In the genomic region with DNA sequence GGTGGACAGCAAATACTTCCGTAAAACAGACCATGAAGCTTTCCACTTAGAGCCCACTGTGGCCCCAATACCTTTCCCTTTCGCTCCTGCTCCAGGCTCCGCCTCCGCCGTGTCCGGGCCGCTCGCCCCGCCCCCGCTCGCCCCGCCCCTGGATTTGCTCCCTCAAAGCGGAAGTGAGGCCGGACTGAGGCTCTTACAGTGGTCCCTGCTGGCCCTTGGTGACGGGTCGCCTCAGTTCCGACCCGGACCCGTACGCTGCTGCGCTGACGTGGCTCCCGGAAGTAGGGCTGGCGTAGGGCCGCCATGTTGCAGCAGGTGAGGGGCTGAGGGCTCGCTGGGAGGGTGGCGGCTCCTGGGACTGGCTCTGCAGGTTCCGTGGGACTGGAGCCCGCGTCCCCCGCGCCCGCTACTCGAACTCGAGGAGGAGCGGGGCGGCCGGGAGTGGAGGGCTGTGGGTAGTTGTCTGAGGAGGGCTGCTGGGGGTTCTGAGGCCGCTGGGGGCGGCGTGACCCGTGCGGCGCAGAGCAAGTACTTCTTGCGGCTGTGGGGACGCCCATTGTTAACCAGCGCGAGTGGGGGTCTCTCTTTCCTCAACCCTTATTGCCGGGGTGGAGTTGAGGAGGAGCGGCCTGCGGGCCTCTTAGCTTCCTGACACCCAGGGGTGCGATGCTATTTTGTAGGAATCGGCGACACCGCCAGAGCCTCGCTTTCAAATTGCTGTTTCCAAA, we compare ENCODE assay signal across 1 cellular context.
A peak's percentile ranks its signal among the peaks of the same experiment; 100 is the strongest.
TF ChIP-seq lines count a peak whose summit lies in the region.
"Not testable (repeated sequence)": the region's sequence is repeated elsewhere in the genome, so short reads cannot be mapped to it uniquely, and the experiment has no call there.

Gene TVP23B, plus strand, starts transcription at position 193 of the 728 bp plus-strand sequence. Its CDS starts 111 bp downstream, at position 304.

TF ChIP-seq in HepG2, 621 proteins besides CTCF, POLR2A, EP300 and RAD21 (continued from another document):
- TF ChIP-seq ZNF687 (CRISPR knock-in tag; IDR thresholded peaks at IDR 0.05) = peak; percentile 78
- peak; percentile 57; the same call in 1 of the 2 replicates for TF ChIP-seq TBX2 (CRISPR knock-in tag; IDR thresholded peaks at IDR 0.05; ENCODE audit: borderline replicate concordance)
- peak; percentile 61 for TF ChIP-seq RXRA (CRISPR knock-in tag; IDR thresholded peaks at IDR 0.05)
- TF ChIP-seq HNRNPL (IDR thresholded peaks at IDR 0.05; ENCODE audit: low read depth, low read length) = 0 out of 2 replicates have a peak, but pooled peaks have one; percentile 29
- peak; percentile 42; the same call in 1 of the 2 replicates for TF ChIP-seq ERF (CRISPR knock-in tag; IDR thresholded peaks at IDR 0.05)
- 0 out of 2 replicates have a peak, but pooled peaks have one; percentile 14 for TF ChIP-seq NCOA2 (CRISPR knock-in tag; IDR thresholded peaks at IDR 0.05)
- TF ChIP-seq HINFP (CRISPR knock-in tag; IDR thresholded peaks at IDR 0.05; ENCODE audit: low read depth) = peak; percentile 45; the same call in 1 of the 2 replicates
- peak; percentile 54; the same call in 1 of the 2 replicates for TF ChIP-seq HNF1B (CRISPR knock-in tag; IDR thresholded peaks at IDR 0.05)
- TF ChIP-seq ZFP91 (CRISPR knock-in tag; IDR thresholded peaks at IDR 0.05; ENCODE audit: borderline replicate concordance) = peak; percentile 49; the same call in 1 of the 2 replicates
- TF ChIP-seq ZMYM3 (CRISPR knock-in tag; IDR thresholded peaks at IDR 0.05) = 0 out of 2 replicates have a peak, but pooled peaks have one; percentile 28
- TF ChIP-seq ZNF891 (CRISPR knock-in tag; IDR thresholded peaks at IDR 0.05) = peak; percentile 21; the same call in 1 of the 2 replicates
- TF ChIP-seq YEATS2 (CRISPR knock-in tag; IDR thresholded peaks at IDR 0.05; ENCODE audit: borderline replicate concordance) = peak; percentile 83
- peak; percentile 18; the same call in 1 of the 2 replicates for TF ChIP-seq ZNF501 (CRISPR knock-in tag; IDR thresholded peaks at IDR 0.05)
- peak; percentile 54; the same call in 1 of the 2 replicates for TF ChIP-seq ZNF205 (CRISPR knock-in tag; IDR thresholded peaks at IDR 0.05)
- peak; percentile 83 for TF ChIP-seq SPEN (CRISPR knock-in tag; IDR thresholded peaks at IDR 0.05; ENCODE audit: low read depth)
- 0 out of 2 replicates have a peak, but pooled peaks have one; percentile 37 for TF ChIP-seq HDAC2 (CRISPR knock-in tag; IDR thresholded peaks at IDR 0.05)
- TF ChIP-seq, protein P1, sequence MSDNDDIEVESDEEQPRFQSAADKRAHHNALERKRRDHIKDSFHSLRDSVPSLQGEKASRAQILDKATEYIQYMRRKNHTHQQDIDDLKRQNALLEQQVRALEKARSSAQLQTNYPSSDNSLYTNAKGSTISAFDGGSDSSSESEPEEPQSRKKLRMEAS (IDR thresholded peaks at IDR 0.05) = peak; percentile 71
- TF ChIP-seq ZNF280B (CRISPR knock-in tag; IDR thresholded peaks at IDR 0.05; ENCODE audit: borderline replicate concordance) = 0 out of 2 replicates have a peak, but pooled peaks have one; percentile 38
- not testable (repeated sequence) for TF ChIP-seq MAZ (IDR thresholded peaks at IDR 0.05; ENCODE audit: borderline replicate concordance, low read depth, low read length)
- peak; percentile 61; the same call in 1 of the 2 replicates for TF ChIP-seq MAZ (CRISPR knock-in tag; IDR thresholded peaks at IDR 0.05; ENCODE audit: low read depth)
- TF ChIP-seq ZBTB20 (CRISPR knock-in tag; IDR thresholded peaks at IDR 0.05; ENCODE audit: borderline replicate concordance, low read depth) = peak; percentile 41; the same call in 1 of the 2 replicates
- TF ChIP-seq KDM5A (IDR thresholded peaks at IDR 0.05; ENCODE audit: borderline replicate concordance, low read length) = peak; percentile 28; the same call in 1 of the 2 replicates
- TF ChIP-seq ETV5 (CRISPR knock-in tag; IDR thresholded peaks at IDR 0.05; ENCODE audit: borderline replicate concordance) = peak; percentile 79
